In the genomic region with DNA sequence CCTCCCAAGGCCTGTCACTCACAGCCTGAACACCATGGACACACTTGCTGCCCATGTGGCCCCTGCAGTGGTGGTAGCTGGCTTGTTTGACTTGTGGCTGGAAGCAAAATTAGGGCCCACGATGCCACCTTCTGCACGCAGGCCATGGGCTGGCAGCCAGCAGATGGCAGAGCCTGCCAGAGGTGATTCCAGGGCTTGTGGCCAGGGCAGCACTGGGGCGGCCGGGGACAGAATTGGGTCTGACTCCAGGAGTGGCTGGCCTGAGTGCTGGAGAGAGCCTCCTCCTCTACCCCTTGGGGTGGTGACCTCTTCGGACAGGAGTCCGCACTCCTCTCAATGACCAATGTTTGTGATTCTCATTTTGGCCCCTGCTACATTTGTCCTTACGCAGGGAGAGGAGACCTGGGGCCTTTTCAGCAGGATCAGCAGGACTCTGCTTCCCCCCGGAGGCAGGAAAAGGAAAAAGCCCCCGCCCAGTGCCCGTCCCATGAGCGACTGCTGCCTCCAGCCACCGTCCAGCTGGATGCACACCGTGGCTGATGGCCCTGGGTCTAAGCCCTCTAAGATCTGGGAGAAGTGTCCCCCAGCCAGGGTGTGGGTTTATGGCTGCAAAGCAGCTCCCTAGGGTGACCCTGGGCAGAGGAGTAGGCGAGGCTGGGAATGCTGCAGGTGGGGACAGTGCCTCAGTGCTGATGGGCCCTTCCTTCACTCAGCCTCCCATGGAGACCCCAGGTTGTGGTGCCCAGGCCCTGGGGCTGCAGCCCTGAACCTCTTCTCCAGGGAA, we compare ENCODE assay signal across 1 cellular context.
TF ChIP-seq lines count a peak whose summit lies in the region.

No MANE protein-coding gene starts in this region.

TF ChIP-seq in HepG2, 621 proteins besides CTCF, POLR2A, EP300 and RAD21 (continued from another document and continues in another):
- TF ChIP-seq IRF1 (CRISPR knock-in tag; IDR thresholded peaks at IDR 0.05; ENCODE audit: low read depth) (no peak), ZNF232 (CRISPR knock-in tag; IDR thresholded peaks at IDR 0.05; ENCODE audit: borderline replicate concordance) (0 out of 2 replicates have a peak, but pooled peaks have one; percentile 37), ZSCAN20 (CRISPR knock-in tag; IDR thresholded peaks at IDR 0.05; ENCODE audit: borderline replicate concordance) (no peak), PHF21A (CRISPR knock-in tag; IDR thresholded peaks at IDR 0.05) (0 out of 2 replicates have a peak, but pooled peaks have one; percentile 40), THAP11 (CRISPR knock-in tag; IDR thresholded peaks at IDR 0.05) (0 out of 2 replicates have a peak, but pooled peaks have one; percentile 24), GATAD2A (CRISPR knock-in tag; IDR thresholded peaks at IDR 0.05) (peak; percentile 48; the same call in 1 of the 2 replicates), ZNF557 (CRISPR knock-in tag; IDR thresholded peaks at IDR 0.05) (no peak), POGZ (CRISPR knock-in tag; IDR thresholded peaks at IDR 0.05) (no peak; the same call in 1 of the 2 replicates), ZNF292 (CRISPR knock-in tag; IDR thresholded peaks at IDR 0.05; ENCODE audit: borderline replicate concordance, low read depth) (peak; percentile 53; the same call in 1 of the 2 replicates), ZNF614 (CRISPR knock-in tag; IDR thresholded peaks at IDR 0.05; ENCODE audit: borderline replicate concordance) (0 out of 2 replicates have a peak, but pooled peaks have one; percentile 24), KMT2A (CRISPR knock-in tag; IDR thresholded peaks at IDR 0.05) (no peak), DNMT3B (CRISPR knock-in tag; conservative IDR thresholded peaks at IDR 0.05) (no peak), NR1H2 (CRISPR knock-in tag; IDR thresholded peaks at IDR 0.05; ENCODE audit: borderline replicate concordance, low read depth) (no peak), POLR2AphosphoS2 (IDR thresholded peaks at IDR 0.05; ENCODE audit: low read depth, low read length) (no peak), ELF3 (CRISPR knock-in tag; IDR thresholded peaks at IDR 0.05) (peak; percentile 45), ZNF660 (CRISPR knock-in tag; IDR thresholded peaks at IDR 0.05; ENCODE audit: borderline replicate concordance, low read depth) (no peak), WIZ (CRISPR knock-in tag; IDR thresholded peaks at IDR 0.05) (no peak), SMAD9 (CRISPR knock-in tag; IDR thresholded peaks at IDR 0.05) (no peak), ELF1 (CRISPR knock-in tag; IDR thresholded peaks at IDR 0.05) (no peak), HES4 (CRISPR knock-in tag; IDR thresholded peaks at IDR 0.05; ENCODE audit: borderline replicate concordance) (no peak), ZFP1 (CRISPR knock-in tag; IDR thresholded peaks at IDR 0.05) (no peak), CENPX (CRISPR knock-in tag; IDR thresholded peaks at IDR 0.05) (no peak), ZNF710 (CRISPR knock-in tag; IDR thresholded peaks at IDR 0.05; ENCODE audit: borderline replicate concordance) (peak; percentile 21; the same call in 1 of the 2 replicates), ZNF761 (CRISPR knock-in tag; conservative IDR thresholded peaks at IDR 0.05) (no peak), EHMT2 (IDR thresholded peaks at IDR 0.05; ENCODE audit: borderline replicate concordance, low read depth, low read length) (no peak), YY1 (IDR thresholded peaks at IDR 0.05; ENCODE audit: insufficient read depth, insufficient replicate concordance, low read depth, low read length) (peak; percentile 59), NAIF1 (CRISPR knock-in tag; IDR thresholded peaks at IDR 0.05; ENCODE audit: borderline replicate concordance) (no peak), ZNF3 (CRISPR knock-in tag; IDR thresholded peaks at IDR 0.05) (no peak), ZNF788 (CRISPR knock-in tag; IDR thresholded peaks at IDR 0.05; ENCODE audit: borderline replicate concordance) (no peak), POLR2G (IDR thresholded peaks at IDR 0.05; ENCODE audit: low read depth, low read length) (peak; percentile 50; the same call in 1 of the 2 replicates), MTA3 (CRISPR knock-in tag; IDR thresholded peaks at IDR 0.05) (no peak), HNF4G (IDR thresholded peaks at IDR 0.05; ENCODE audit: borderline replicate concordance, low read depth, low read length) (no peak), HNF4G (CRISPR knock-in tag; IDR thresholded peaks at IDR 0.05; ENCODE audit: borderline replicate concordance, low read depth) (0 out of 2 replicates have a peak, but pooled peaks have one; percentile 16), ISX (CRISPR knock-in tag; conservative IDR thresholded peaks at IDR 0.05) (no peak), ZSCAN29 (CRISPR knock-in tag; conservative IDR thresholded peaks at IDR 0.05) (0 out of 2 replicates have a peak, but pooled peaks have one; percentile 44), SNAI1 (CRISPR knock-in tag; IDR thresholded peaks at IDR 0.05; ENCODE audit: borderline replicate concordance) (no peak), MAFK (conservative IDR thresholded peaks at IDR 0.05 in 1 of 2, IDR thresholded peaks at IDR 0.05 in 1 of 2; ENCODE audit: low read length in 2 of 2) (no peak), AGO1 (IDR thresholded peaks at IDR 0.05; ENCODE audit: low read depth, low read length, poor library complexity, severe bottlenecking) (no peak), DDIT3 (CRISPR knock-in tag; IDR thresholded peaks at IDR 0.05) (no peak), NFE2L2 (IDR thresholded peaks at IDR 0.05; ENCODE audit: low read length) (no peak), HOXA3 (CRISPR knock-in tag; IDR thresholded peaks at IDR 0.05) (no peak), ARHGAP35 (CRISPR knock-in tag; IDR thresholded peaks at IDR 0.05; ENCODE audit: borderline replicate concordance) (no peak), ZFP41 (CRISPR knock-in tag; IDR thresholded peaks at IDR 0.05; ENCODE audit: borderline replicate concordance) (0 out of 2 replicates have a peak, but pooled peaks have one; percentile 36), ZNF709 (CRISPR knock-in tag; IDR thresholded peaks at IDR 0.05) (no peak), ZNF460 (CRISPR knock-in tag; IDR thresholded peaks at IDR 0.05; ENCODE audit: borderline replicate concordance) (no peak), ZNF280B (CRISPR knock-in tag; IDR thresholded peaks at IDR 0.05; ENCODE audit: borderline replicate concordance) (no peak), BORCS8-MEF2B (CRISPR knock-in tag; IDR thresholded peaks at IDR 0.05) (0 out of 2 replicates have a peak, but pooled peaks have one; percentile 30), HOMEZ (CRISPR knock-in tag; IDR thresholded peaks at IDR 0.05; ENCODE audit: low read depth) (no peak), ZKSCAN5 (CRISPR knock-in tag; IDR thresholded peaks at IDR 0.05) (no peak), ZNF432 (CRISPR knock-in tag; IDR thresholded peaks at IDR 0.05; ENCODE audit: borderline replicate concordance) (no peak)
- TF ChIP-seq, protein P1, sequence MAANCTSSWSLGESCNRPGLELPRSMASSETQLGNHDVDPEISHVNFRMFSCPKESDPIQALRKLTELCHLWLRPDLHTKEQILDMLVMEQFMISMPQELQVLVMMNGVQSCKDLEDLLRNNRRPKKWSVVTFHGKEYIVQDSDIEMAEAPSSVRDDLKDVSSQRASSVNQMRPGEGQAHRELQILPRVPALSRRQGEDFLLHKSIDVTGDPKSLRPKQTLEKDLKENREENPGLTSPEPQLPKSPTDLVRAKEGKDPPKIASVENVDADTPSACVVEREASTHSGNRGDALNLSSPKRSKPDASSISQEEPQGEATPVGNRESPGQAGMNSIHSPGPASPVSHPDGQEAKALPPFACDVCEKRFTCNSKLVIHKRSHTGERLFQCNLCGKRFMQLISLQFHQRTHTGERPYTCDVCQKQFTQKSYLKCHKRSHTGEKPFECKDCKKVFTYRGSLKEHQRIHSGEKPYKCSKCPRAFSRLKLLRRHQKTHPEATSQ (CRISPR knock-in tag; IDR thresholded peaks at IDR 0.05; ENCODE audit: borderline replicate concordance): peak; percentile 71; the same call in 1 of the 2 replicates
- TF ChIP-seq, protein P2, sequence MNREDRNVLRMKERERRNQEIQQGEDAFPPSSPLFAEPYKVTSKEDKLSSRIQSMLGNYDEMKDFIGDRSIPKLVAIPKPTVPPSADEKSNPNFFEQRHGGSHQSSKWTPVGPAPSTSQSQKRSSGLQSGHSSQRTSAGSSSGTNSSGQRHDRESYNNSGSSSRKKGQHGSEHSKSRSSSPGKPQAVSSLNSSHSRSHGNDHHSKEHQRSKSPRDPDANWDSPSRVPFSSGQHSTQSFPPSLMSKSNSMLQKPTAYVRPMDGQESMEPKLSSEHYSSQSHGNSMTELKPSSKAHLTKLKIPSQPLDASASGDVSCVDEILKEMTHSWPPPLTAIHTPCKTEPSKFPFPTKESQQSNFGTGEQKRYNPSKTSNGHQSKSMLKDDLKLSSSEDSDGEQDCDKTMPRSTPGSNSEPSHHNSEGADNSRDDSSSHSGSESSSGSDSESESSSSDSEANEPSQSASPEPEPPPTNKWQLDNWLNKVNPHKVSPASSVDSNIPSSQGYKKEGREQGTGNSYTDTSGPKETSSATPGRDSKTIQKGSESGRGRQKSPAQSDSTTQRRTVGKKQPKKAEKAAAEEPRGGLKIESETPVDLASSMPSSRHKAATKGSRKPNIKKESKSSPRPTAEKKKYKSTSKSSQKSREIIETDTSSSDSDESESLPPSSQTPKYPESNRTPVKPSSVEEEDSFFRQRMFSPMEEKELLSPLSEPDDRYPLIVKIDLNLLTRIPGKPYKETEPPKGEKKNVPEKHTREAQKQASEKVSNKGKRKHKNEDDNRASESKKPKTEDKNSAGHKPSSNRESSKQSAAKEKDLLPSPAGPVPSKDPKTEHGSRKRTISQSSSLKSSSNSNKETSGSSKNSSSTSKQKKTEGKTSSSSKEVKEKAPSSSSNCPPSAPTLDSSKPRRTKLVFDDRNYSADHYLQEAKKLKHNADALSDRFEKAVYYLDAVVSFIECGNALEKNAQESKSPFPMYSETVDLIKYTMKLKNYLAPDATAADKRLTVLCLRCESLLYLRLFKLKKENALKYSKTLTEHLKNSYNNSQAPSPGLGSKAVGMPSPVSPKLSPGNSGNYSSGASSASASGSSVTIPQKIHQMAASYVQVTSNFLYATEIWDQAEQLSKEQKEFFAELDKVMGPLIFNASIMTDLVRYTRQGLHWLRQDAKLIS (CRISPR knock-in tag; IDR thresholded peaks at IDR 0.05): no peak
- TF ChIP-seq, protein P3, sequence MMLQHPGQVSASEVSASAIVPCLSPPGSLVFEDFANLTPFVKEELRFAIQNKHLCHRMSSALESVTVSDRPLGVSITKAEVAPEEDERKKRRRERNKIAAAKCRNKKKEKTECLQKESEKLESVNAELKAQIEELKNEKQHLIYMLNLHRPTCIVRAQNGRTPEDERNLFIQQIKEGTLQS (CRISPR knock-in tag; IDR thresholded peaks at IDR 0.05): no peak
- TF ChIP-seq, protein P4, sequence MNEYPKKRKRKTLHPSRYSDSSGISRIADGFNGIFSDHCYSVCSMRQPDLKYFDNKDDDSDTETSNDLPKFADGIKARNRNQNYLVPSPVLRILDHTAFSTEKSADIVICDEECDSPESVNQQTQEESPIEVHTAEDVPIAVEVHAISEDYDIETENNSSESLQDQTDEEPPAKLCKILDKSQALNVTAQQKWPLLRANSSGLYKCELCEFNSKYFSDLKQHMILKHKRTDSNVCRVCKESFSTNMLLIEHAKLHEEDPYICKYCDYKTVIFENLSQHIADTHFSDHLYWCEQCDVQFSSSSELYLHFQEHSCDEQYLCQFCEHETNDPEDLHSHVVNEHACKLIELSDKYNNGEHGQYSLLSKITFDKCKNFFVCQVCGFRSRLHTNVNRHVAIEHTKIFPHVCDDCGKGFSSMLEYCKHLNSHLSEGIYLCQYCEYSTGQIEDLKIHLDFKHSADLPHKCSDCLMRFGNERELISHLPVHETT (CRISPR knock-in tag; conservative IDR thresholded peaks at IDR 0.05): peak; percentile 73; the same call in 1 of the 2 replicates
